In genomic region chr15:87212041-87212440, GRCh38 we compare ENCODE assay signal across 19 cellular contexts.
DNase-seq lines count a peak whose midpoint lies in the region; ATAC-seq, FAIRE-seq and TF ChIP-seq lines count a peak whose summit lies in the region.
"Had no signal": no experiment of that assay in that cellular context is flagged by ENCODE, and none has a peak within 500 bp of the region (broad histone marks: within the 10 kb centered on the region; RNA-seq: fewer than 3 reads in every experiment).

No MANE protein-coding gene starts in this region.

- H3K36me3 Mint-ChIP-seq in GM23338 (ENCODE audit: low read depth), result no peaks in the 10 kb centered on the region
- H3K36me3 Mint-ChIP-seq: CD4-positive, CD25-positive, alpha-beta regulatory T cell had no signal

- no peaks in the 10 kb centered on the region; the same call in 1 of the 2 replicates for H3K9me2 ChIP-seq in GM23338 (ENCODE audit: insufficient read depth)

- peak; percentile 18; the same call in 2 of the 3 replicates for ATAC-seq in RWPE2 (ENCODE audit: low read depth)
- ATAC-seq in GM18873 (IDR thresholded peaks at IDR 0.05; ENCODE audit: low FRiP score, unreplicated experiment), result no peak
- no peak for ATAC-seq in GM23338

- no peaks in the 10 kb centered on the region for H3K36me3 ChIP-seq in RWPE2 (ENCODE audit: low read depth)
- H3K36me3 ChIP-seq in keratinocyte (ENCODE audit: control insufficient read depth in 2 of 2, extremely low read depth in 1 of 2, insufficient read depth in 2 of 2, low read length in 2 of 2), result no peaks in the 10 kb centered on the region
- no peaks in the 10 kb centered on the region for H3K36me3 ChIP-seq in GM23338 (ENCODE audit: insufficient read depth)

- H2AFZ ChIP-seq in keratinocyte (ENCODE audit: control insufficient read depth, low read length) (no peak overlapping the region), GM23338 (no peak overlapping the region)

- H3F3A ChIP-seq in GM23338 (replicated peaks; ENCODE audit: low read depth), result no peaks in the 10 kb centered on the region

- TF ChIP-seq CTCF in RWPE2 (IDR thresholded peaks at IDR 0.05; ENCODE audit: poor library complexity, severe bottlenecking) (no peak), keratinocyte (optimal IDR thresholded peaks at IDR 0.05 in 1 of 3, IDR thresholded peaks at IDR 0.05 in 1 of 3, conservative IDR thresholded peaks at IDR 0.05 in 1 of 3; ENCODE audit: extremely low read depth in 1 of 3, insufficient read depth in 2 of 3, low read length in 3 of 3) (no peak), GM23338 (conservative IDR thresholded peaks at IDR 0.05; ENCODE audit: low read depth in 2 of 2) (no peak)

- FAIRE-seq in keratinocyte (lab: Jason Lieb, UNC), result peak; percentile 34

- H3K27ac ChIP-seq in RWPE2 (ENCODE audit: poor library complexity, severe bottlenecking) (peak overlapping the region; percentile 4), keratinocyte (ENCODE audit: control insufficient read depth, insufficient read depth, low read length) (no peak overlapping the region), GM23338 (ENCODE audit: low read depth) (no peak overlapping the region)

- H3K9me3 Mint-ChIP-seq in GM23338, result no peaks in the 10 kb centered on the region; the same call in 2 of the 3 replicates

- H3K9me3 ChIP-seq in RWPE2 (ENCODE audit: severe bottlenecking), result no peaks in the 10 kb centered on the region
- H3K9me3 ChIP-seq in keratinocyte (ENCODE audit: control insufficient read depth, low read depth, low read length), result no peaks in the 10 kb centered on the region

- H3K4me2 ChIP-seq in keratinocyte (ENCODE audit: control insufficient read depth, extremely low read depth, insufficient read depth, low read depth, low read length) (no peak overlapping the region), GM23338 (no peak overlapping the region)

- H3K27me3 ChIP-seq in RWPE2 (ENCODE audit: insufficient read depth, poor library complexity, severe bottlenecking) (no peaks in the 10 kb centered on the region), keratinocyte (ENCODE audit: control insufficient read depth, extremely low read depth, insufficient read depth, low read length) (no peaks in the 10 kb centered on the region), GM23338 (ENCODE audit: insufficient read depth) (peaks cover 4% of the 10 kb centered on the region; the same call in 1 of the 2 replicates)

- H3K4me3 Mint-ChIP-seq in GM23338, result no peak overlapping the region
- H3K4me3 Mint-ChIP-seq: CD4-positive, CD25-positive, alpha-beta regulatory T cell had no signal

- no peak overlapping the region for H3K4me3 ChIP-seq in RWPE2 (ENCODE audit: severe bottlenecking)
- no peak overlapping the region for H3K4me3 ChIP-seq in keratinocyte (ENCODE audit: control insufficient read depth in 2 of 3, extremely low read depth in 1 of 3, insufficient read depth in 2 of 3, low read depth in 1 of 3, low read length in 3 of 3)
- H3K4me3 ChIP-seq in GM23338, result no peak overlapping the region

- no peak overlapping the region for H3K27ac Mint-ChIP-seq in GM23338
- H3K27ac Mint-ChIP-seq: CD4-positive, CD25-positive, alpha-beta regulatory T cell had no signal

- H3K4me1 ChIP-seq in RWPE2 (ENCODE audit: insufficient read depth, poor library complexity, severe bottlenecking) (peaks cover 38% of the 10 kb centered on the region), keratinocyte (ENCODE audit: control insufficient read depth, extremely low read depth, insufficient read depth, low read length) (peaks cover 7% of the 10 kb centered on the region), GM23338 (ENCODE audit: insufficient read depth) (peaks cover 10% of the 10 kb centered on the region)

- H4K20me1 ChIP-seq in keratinocyte (ENCODE audit: control insufficient read depth, extremely low read depth, insufficient read depth, low read length) (no peaks in the 10 kb centered on the region), GM23338 (replicated peaks; ENCODE audit: insufficient read depth) (no peaks in the 10 kb centered on the region)

- dilution Hi-C loops in keratinocyte (cut with MboI; ENCODE audit: extremely low pct_ligation_motif_present, low sequenced_read_pairs), result no loop called here

- peaks cover 9% of the 10 kb centered on the region for H3K4me1 Mint-ChIP-seq in GM23338
- H3K4me1 Mint-ChIP-seq: CD4-positive, CD25-positive, alpha-beta regulatory T cell had no signal

- H3K79me2 ChIP-seq in keratinocyte (ENCODE audit: control insufficient read depth, insufficient read depth, low read length) (no peaks in the 10 kb centered on the region), GM23338 (replicated peaks; ENCODE audit: insufficient read depth) (no peaks in the 10 kb centered on the region)

- no peak overlapping the region for H3K9ac ChIP-seq in keratinocyte (ENCODE audit: control insufficient read depth, extremely low read depth, insufficient read depth, low read length)

- H3K9me1 ChIP-seq in keratinocyte (ENCODE audit: control insufficient read depth, extremely low read depth, insufficient read depth, low read length), result no peaks in the 10 kb centered on the region

- no peak for DNase-seq in RWPE2 (ENCODE audit: low spot score)
- DNase-seq in astrocyte of the hippocampus (ENCODE audit: low read depth, low spot score), result peak; percentile 25
- DNase-seq in keratinocyte (ENCODE audit: low read depth, low spot score), result no peak
- no peak for DNase-seq in DMS53 treated with DMSO at 0.1 percent for 48 hours (lab: John Stamatoyannopoulos, UW; ENCODE audit: unreplicated experiment)
- DNase-seq in NAMALWA (ENCODE audit: low spot score), result no peak
- no peak for DNase-seq in GM23338 (ENCODE audit: low spot score)
- DNase-seq: CD4-positive, CD25-positive, alpha-beta regulatory T cell; DMS79; GOT3; HCEC 1CT; KBM-7; NCI-H1105; NCI-H146; NCI-H2029 treated with DMSO at 0.1 percent for 48 hours; NCI-H345; NCI-H524 treated with DMSO at 0.1 percent for 48 hours; RPMI8226; SIG-M5 had no signal

- H3K27me3 Mint-ChIP-seq in GM23338 (ENCODE audit: insufficient read depth, low read depth, poor library complexity), result no peaks in the 10 kb centered on the region
- H3K27me3 Mint-ChIP-seq: CD4-positive, CD25-positive, alpha-beta regulatory T cell had no signal

TF ChIP-seq in GM23338, 12 proteins besides CTCF, POLR2A, EP300 and RAD21 (continues in another document):
- TF ChIP-seq POLR2AphosphoS5 (IDR thresholded peaks at IDR 0.05; ENCODE audit: low read depth), result no peak
- TF ChIP-seq JUNB (IDR thresholded peaks at IDR 0.05; ENCODE audit: unreplicated experiment), result no peak
- TF ChIP-seq STAT1 (IDR thresholded peaks at IDR 0.05; ENCODE audit: unreplicated experiment), result no peak
- TF ChIP-seq, protein P1, sequence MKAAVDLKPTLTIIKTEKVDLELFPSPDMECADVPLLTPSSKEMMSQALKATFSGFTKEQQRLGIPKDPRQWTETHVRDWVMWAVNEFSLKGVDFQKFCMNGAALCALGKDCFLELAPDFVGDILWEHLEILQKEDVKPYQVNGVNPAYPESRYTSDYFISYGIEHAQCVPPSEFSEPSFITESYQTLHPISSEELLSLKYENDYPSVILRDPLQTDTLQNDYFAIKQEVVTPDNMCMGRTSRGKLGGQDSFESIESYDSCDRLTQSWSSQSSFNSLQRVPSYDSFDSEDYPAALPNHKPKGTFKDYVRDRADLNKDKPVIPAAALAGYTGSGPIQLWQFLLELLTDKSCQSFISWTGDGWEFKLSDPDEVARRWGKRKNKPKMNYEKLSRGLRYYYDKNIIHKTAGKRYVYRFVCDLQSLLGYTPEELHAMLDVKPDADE (IDR thresholded peaks at IDR 0.05), result no peak
